8 cellular contexts compared by ENCODE assay signal in genomic region chr19:45792482-45793177, GRCh38. TPM values are rescaled to one million over a fixed set of nuclear protein-coding genes. Genes with fewer than 3 reads are reported as not detected.
DNase-seq lines count a peak whose midpoint lies in the region; ATAC-seq and TF ChIP-seq lines count a peak whose summit lies in the region.

DMWD (minus strand) TSS chr19:45792845; CDS start chr19:45792756, 89 bp downstream.

- TF ChIP-seq CTCF in WTC11 (IDR thresholded peaks at IDR 0.05): no peak
- TF ChIP-seq CTCF in cardiac fibroblast (IDR thresholded peaks at IDR 0.05; ENCODE audit: low read depth, low read length): no peak
- TF ChIP-seq CTCF in spleen (IDR thresholded peaks at IDR 0.05 in 8 of 11, conservative IDR thresholded peaks at IDR 0.05 in 3 of 11): peak in 1 of 11 experiments; percentile 11

- intact Hi-C loops in spleen (cut with DNase I; ENCODE audit: low total_unique reads): no loop called here

- H3K27me3 ChIP-seq in ACC112 (ENCODE audit: insufficient read depth, low read length) (no peaks in the 10 kb centered on the region), spleen (replicated peaks in 1 of 7) (peaks cover 0 to 76% (median 3%) of the 10 kb centered on the region in 7 donors)

- peaks cover 6% of the 10 kb centered on the region for H3K4me1 ChIP-seq in ACC112 (ENCODE audit: control insufficient read depth, insufficient read depth, low read length, unreplicated experiment)
- peaks cover 18 to 41% (median 30%) of the 10 kb centered on the region in 6 donors for H3K4me1 ChIP-seq in spleen

- H3K27ac ChIP-seq in ACC112 (ENCODE audit: low read depth, low read length): peak within 1 kb of the TSS; percentile 59
- peak within 1 kb of the TSS in 7 of 8 donors; percentile 61 to 91 (median 83) for H3K27ac ChIP-seq in spleen

- TF ChIP-seq POLR2A in spleen (IDR thresholded peaks at IDR 0.05): peak in 1 of 3 donors; percentile 41

- no peaks in the 10 kb centered on the region for H3K9me3 ChIP-seq in spleen

- H3K4me3 ChIP-seq in ACC112 (ENCODE audit: low read depth, low read length): peak within 1 kb of the TSS; percentile 78
- peak within 1 kb of the TSS; percentile 88 to 93 for H3K4me3 ChIP-seq in cardiac fibroblast (replicated peaks in 1 of 2; ENCODE audit: low read depth in 2 of 2, low read length in 2 of 2)
- peak within 1 kb of the TSS; percentile 60 to 88 (median 69) for H3K4me3 ChIP-seq in spleen

- whole genome bisulfite sequencing in spleen, 5 donors: 0 to 1% (median 0%) methylated on average over 22 to 83 of the region's 83 CpGs

- peaks cover 17% of the 10 kb centered on the region for H3K4me1 Mint-ChIP-seq in WTC11

- ATAC-seq in GM18870 (IDR thresholded peaks at IDR 0.05; ENCODE audit: unreplicated experiment) (peak; percentile 76), HG03135 (IDR thresholded peaks at IDR 0.05; ENCODE audit: unreplicated experiment) (peak; percentile 91), WTC11 (peak; percentile 98)

- POLR2A ChIA-PET in WTC11 (lab: Charles Lee): interaction anchor here (0.6 to 1.2 kb wide), 10 partner anchors 10 to 84 kb away, joined by 3 to 6 read pairs (median 4); partner anchors contain the start of genes DMPK, FBXO46 and SIX5

- H3K27ac Mint-ChIP-seq in WTC11: peak within 1 kb of the TSS; percentile 61

- peak; percentile 98 for DNase-seq in NCI-H2227 (lab: John Stamatoyannopoulos, UW; ENCODE audit: unreplicated experiment)
- peak; percentile 100 for DNase-seq in WTC11 (ENCODE audit: low spot score)
- DNase-seq in cardiac fibroblast (ENCODE audit: low read depth in 2 of 2): peak; percentile 99
- peak; percentile 98 for DNase-seq in inferior parietal cortex (ENCODE audit: extremely low spot score)
- peak; percentile 99 for DNase-seq in spleen

- H3K79me2 ChIP-seq in ACC112 (ENCODE audit: control insufficient read depth, insufficient read depth, low read length, unreplicated experiment): peaks cover 19% of the 10 kb centered on the region

- H3K36me3 Mint-ChIP-seq in WTC11: peaks cover 20% of the 10 kb centered on the region

- H3K27me3 Mint-ChIP-seq in WTC11 (ENCODE audit: low read depth): peaks cover 33% of the 10 kb centered on the region

- CTCF ChIA-PET in WTC11 (lab: Charles Lee): interaction anchor here (0.6 to 4.9 kb wide), 14 partner anchors 10 to 307 kb away, joined by 3 to 43 read pairs (median 4); partner anchors contain the start of genes DMPK, FOXA3, RSPH6A and SIX5

- no peaks in the 10 kb centered on the region for H3K9me3 Mint-ChIP-seq in WTC11

- peak within 1 kb of the TSS; percentile 91 for H3K4me3 Mint-ChIP-seq in WTC11

- H3K36me3 ChIP-seq in ACC112 (ENCODE audit: insufficient read depth, low read length) (peaks cover 3% of the 10 kb centered on the region; the same call in 1 of the 2 replicates), spleen (peaks cover 0 to 33% (median 28%) of the 10 kb centered on the region in 6 donors)

- no peak within 1 kb of the TSS for H2AFZ ChIP-seq in ACC112 (ENCODE audit: low read length, unreplicated experiment)

TF ChIP-seq in WTC11, 78 proteins besides CTCF, POLR2A, EP300 and RAD21 (continues in another document):
- TF ChIP-seq FOXP1 (CRISPR knock-in tag; IDR thresholded peaks at IDR 0.05; ENCODE audit: borderline replicate concordance) (0 out of 2 replicates have a peak, but pooled peaks have one; percentile 37), IRF2 (CRISPR knock-in tag; IDR thresholded peaks at IDR 0.05; ENCODE audit: borderline replicate concordance, low read depth) (no peak), ZNF263 (CRISPR knock-in tag; IDR thresholded peaks at IDR 0.05; ENCODE audit: low read depth) (no peak), ZNF425 (CRISPR knock-in tag; conservative IDR thresholded peaks at IDR 0.05) (no peak), E2F5 (CRISPR knock-in tag; IDR thresholded peaks at IDR 0.05) (no peak), AR (CRISPR knock-in tag; IDR thresholded peaks at IDR 0.05) (no peak), MAX (CRISPR knock-in tag; IDR thresholded peaks at IDR 0.05) (no peak), PRRX2 (CRISPR knock-in tag; IDR thresholded peaks at IDR 0.05) (0 out of 2 replicates have a peak, but pooled peaks have one; percentile 30), AFF4 (CRISPR knock-in tag; IDR thresholded peaks at IDR 0.05; ENCODE audit: borderline replicate concordance) (no peak), JUN (CRISPR knock-in tag; IDR thresholded peaks at IDR 0.05) (no peak; the same call in 1 of the 2 replicates)

RNA-seq across cellular contexts. Expression of gene DMWD, which starts in this region (rescaled TPM):
- 50.2 to 60.7 TPM (median 56.6 TPM) in 3 replicates for total RNA-seq in WTC11 (2021)
- 10 to 100 TPM; 35.1 to 57.0 (median 48.4) TPM for total RNA-seq in spleen
- polyA plus RNA-seq in spleen: 10 to 100 TPM in 1 of 3 donors, 1 to 10 TPM in 2; 6.4 to 36.1 (median 6.7) TPM

Comparison
In these comparisons a context has a peak if more than half of its experiments do, and no peak if none do; other contexts are left out.
1. Peak in every context shown above with its lines: DNase-seq, ATAC-seq, H3K4me3 ChIP-seq and H3K27ac ChIP-seq.